Comparison of ENCODE assay signal across 28 cellular contexts in genomic region chr10:44260286-44260928, GRCh38.
DNase-seq lines count a peak whose midpoint lies in the region; ATAC-seq and TF ChIP-seq lines count a peak whose summit lies in the region.
"Had no signal": no experiment of that assay in that cellular context is flagged by ENCODE, and none has a peak within 500 bp of the region (broad histone marks: within the 10 kb centered on the region; RNA-seq: fewer than 3 reads in every experiment).

No MANE protein-coding gene starts in this region.

- DNase-seq in GM12865 (ENCODE audit: low read depth) (peak; percentile 77), H9 (no peak), nephron progenitor cell (peak; percentile 24), thyroid gland (no peak), AG20443 (ENCODE audit: low spot score) (no peak), ureter (ENCODE audit: low spot score) (no peak)
- DNase-seq: ACHN; activated CD4-positive, alpha-beta T cell treated with anti-CD3 and anti-CD28 coated beads for 48 hours; activated naive CD4-positive, alpha-beta T cell treated with anti-CD3 and anti-CD28 coated beads for 36 hours; activated T-cell treated with anti-CD3 and anti-CD28 coated beads, Interleukin-2, amount 50 U/mL, for 48 hours; C1 segment of cervical spinal cord; Caco-2; colonic mucosa; DMS79 treated with DMSO at 0.1 percent for 48 hours; effector memory CD4-positive, alpha-beta T cell; foreskin melanocyte; IMR-90; NCI-H1092; NCI-H187; NCI-H2171 treated with DMSO at 0.1 percent for 48 hours; NCI-H526 treated with DMSO at 0.1 percent for 48 hours; occipital lobe; substantia nigra had no signal

- no peak overlapping the region for H3T11ph ChIP-seq in H9 (ENCODE audit: low read length)

- no peak overlapping the region for H3K9ac ChIP-seq in H9 (ENCODE audit: extremely low read depth, insufficient read length, low read length)
- H3K9ac ChIP-seq in OCI-LY3 (ENCODE audit: low read length): peak overlapping the region; percentile 46; the same call in 1 of the 2 replicates

- TF ChIP-seq CTCF in GM12865 (IDR thresholded peaks at IDR 0.05; ENCODE audit: insufficient read depth, low read depth, low read length, missing control alignments) (no peak), H9 (conservative IDR thresholded peaks at IDR 0.05) (no peak), OCI-LY3 (IDR thresholded peaks at IDR 0.05; ENCODE audit: low read depth, low read length) (no peak), nephron progenitor cell (IDR thresholded peaks at IDR 0.05) (no peak), thyroid gland (IDR thresholded peaks at IDR 0.05) (no peak)

- H2BK15ac ChIP-seq in H9 (ENCODE audit: low read depth, low read length): no peak overlapping the region

- H3K9me3 Mint-ChIP-seq in H9 (no peaks in the 10 kb centered on the region; a peak in 2 of 5 replicates), nephron progenitor cell (no peaks in the 10 kb centered on the region)
- H3K9me3 Mint-ChIP-seq: activated naive CD4-positive, alpha-beta T cell treated with anti-CD3 and anti-CD28 coated beads for 36 hours had no signal

- H3K79me2 ChIP-seq in H9 (ENCODE audit: insufficient read depth, low read length) (no peaks in the 10 kb centered on the region), OCI-LY3 (ENCODE audit: low read length) (no peaks in the 10 kb centered on the region)

- H3K79me1 ChIP-seq in H9 (ENCODE audit: insufficient read depth, low read depth, low read length, poor library complexity, severe bottlenecking): no peaks in the 10 kb centered on the region

- no peak overlapping the region for H2AK5ac ChIP-seq in H9 (ENCODE audit: insufficient read length, low read length)

- no peak overlapping the region for H4K91ac ChIP-seq in H9 (ENCODE audit: insufficient read length, low read depth, low read length)

- intact Hi-C loops in thyroid gland (cut with DNase I): no loop called here

- H3K27me3 ChIP-seq in H9 (ENCODE audit: insufficient read depth, low read length): no peaks in the 10 kb centered on the region
- no peaks in the 10 kb centered on the region for H3K27me3 ChIP-seq in OCI-LY3 (ENCODE audit: low read depth, low read length)
- H3K27me3 ChIP-seq in thyroid gland: no peaks in the 10 kb centered on the region
- H3K27me3 ChIP-seq: colonic mucosa had no signal

- no peak overlapping the region for H3K23ac ChIP-seq in H9 (ENCODE audit: insufficient read length, low read depth, low read length)

- H3K4me1 ChIP-seq in H9 (ENCODE audit: insufficient read depth, low read length) (no peaks in the 10 kb centered on the region; the same call in 1 of the 2 replicates), OCI-LY3 (ENCODE audit: low read length) (peaks cover 71% of the 10 kb centered on the region), thyroid gland (no peaks in the 10 kb centered on the region)
- H3K4me1 ChIP-seq: colonic mucosa had no signal

- H3K27ac ChIP-seq in H9 (ENCODE audit: insufficient read length, low read depth, low read length): no peak overlapping the region
- peak overlapping the region; percentile 52 for H3K27ac ChIP-seq in OCI-LY3 (ENCODE audit: low read length)
- H3K27ac ChIP-seq in thyroid gland: no peak overlapping the region
- H3K27ac ChIP-seq: colonic mucosa, RWPE1, VCaP had no signal

- H4K20me1 ChIP-seq in H9 (ENCODE audit: control insufficient read depth, insufficient read depth, insufficient read length) (no peaks in the 10 kb centered on the region), OCI-LY3 (ENCODE audit: insufficient read depth, low read length) (no peaks in the 10 kb centered on the region)

- no peak overlapping the region for H4K5ac ChIP-seq in H9 (ENCODE audit: insufficient read length, low read depth, low read length)

- H3K36me3 Mint-ChIP-seq in H9 (ENCODE audit: insufficient read depth in 1 of 3, low read depth in 3 of 3) (no peaks in the 10 kb centered on the region; a peak in 1 of 7 replicates), nephron progenitor cell (ENCODE audit: low read depth) (no peaks in the 10 kb centered on the region)

- no peak overlapping the region for H3K14ac ChIP-seq in H9 (ENCODE audit: insufficient read depth, low read length)

- ATAC-seq in HG03439 (IDR thresholded peaks at IDR 0.05; ENCODE audit: unreplicated experiment): no peak
- ATAC-seq: HCT116 had no signal

- H3K27ac Mint-ChIP-seq in H9 (no peak overlapping the region), nephron progenitor cell (no peak overlapping the region)
- H3K27ac Mint-ChIP-seq: activated naive CD4-positive, alpha-beta T cell treated with anti-CD3 and anti-CD28 coated beads for 36 hours had no signal

- peaks cover 3% of the 10 kb centered on the region for H3K27me3 Mint-ChIP-seq in H9 (ENCODE audit: low read depth)
- H3K27me3 Mint-ChIP-seq in nephron progenitor cell (ENCODE audit: low read depth, poor library complexity): peaks cover 12% of the 10 kb centered on the region

- H3K56ac ChIP-seq in H9 (ENCODE audit: insufficient read length, low read depth, low read length): no peak overlapping the region

- H3K18ac ChIP-seq in H9 (ENCODE audit: insufficient read length, low read depth, low read length): peak overlapping the region; percentile 47

- H2BK120ac ChIP-seq in H9 (ENCODE audit: low read depth, low read length, poor library complexity, severe bottlenecking): no peak overlapping the region

- H3K9me3 ChIP-seq in H9 (ENCODE audit: control insufficient read depth, low read depth, low read length) (no peaks in the 10 kb centered on the region), OCI-LY3 (ENCODE audit: insufficient read depth, low read length) (no peaks in the 10 kb centered on the region), thyroid gland (no peaks in the 10 kb centered on the region)
- H3K9me3 ChIP-seq: colonic mucosa had no signal

- no peak overlapping the region for H3K4ac ChIP-seq in H9 (ENCODE audit: low read depth, low read length)

- H2BK12ac ChIP-seq in H9 (ENCODE audit: insufficient read length, low read depth, low read length): no peak overlapping the region

- H3K4me3 ChIP-seq in GM12865 (ENCODE audit: low read depth, low read length) (peak overlapping the region; percentile 45), OCI-LY3 (ENCODE audit: low read length) (no peak overlapping the region; the same call in 1 of the 2 replicates), thyroid gland (replicated peaks in 1 of 3) (no peak overlapping the region)
- H3K4me3 ChIP-seq: colonic mucosa had no signal

- no peaks in the 10 kb centered on the region for H3K23me2 ChIP-seq in H9 (ENCODE audit: insufficient read length, low read depth, low read length, poor library complexity, severe bottlenecking)

- no peak overlapping the region for H4K8ac ChIP-seq in H9 (replicated peaks; ENCODE audit: insufficient read length, low read depth, low read length)

- no peak overlapping the region for H3K4me2 ChIP-seq in H9 (ENCODE audit: insufficient read depth, insufficient read length, low read length)
- peak overlapping the region; percentile 52 for H3K4me2 ChIP-seq in OCI-LY3 (ENCODE audit: low read length)

- H3K4me3 Mint-ChIP-seq in H9 (no peak overlapping the region), nephron progenitor cell (no peak overlapping the region)
- H3K4me3 Mint-ChIP-seq: activated naive CD4-positive, alpha-beta T cell treated with anti-CD3 and anti-CD28 coated beads for 36 hours had no signal

- no peak overlapping the region for H2BK20ac ChIP-seq in H9 (ENCODE audit: low read depth, low read length, poor library complexity, severe bottlenecking)

- H3K4me1 Mint-ChIP-seq in H9 (peaks cover 15 to 17% of the 10 kb centered on the region in 2 experiments), nephron progenitor cell (peaks cover 44% of the 10 kb centered on the region)

- whole genome bisulfite sequencing in H9 (ENCODE audit: extremely low coverage, insufficient read length, low lambda C conversion rate): no CpG with 5 or more reads among the region's 13 CpGs
- 89 to 91% methylated on average over 8 to 11 of the region's 13 CpGs for WGBS in thyroid gland, 2 donors

- H2AFZ ChIP-seq in H9 (ENCODE audit: low read length): no peak overlapping the region
- peak overlapping the region; percentile 81; the same call in 1 of the 2 replicates for H2AFZ ChIP-seq in OCI-LY3 (ENCODE audit: low read depth, low read length)

- no peak overlapping the region for H2BK5ac ChIP-seq in H9 (ENCODE audit: insufficient read length, low read length)

- no peak for TF ChIP-seq POLR2A in thyroid gland (IDR thresholded peaks at IDR 0.05)

- no peaks in the 10 kb centered on the region for H3K36me3 ChIP-seq in OCI-LY3 (replicated peaks; ENCODE audit: low read depth, low read length)
- H3K36me3 ChIP-seq in thyroid gland: no peaks in the 10 kb centered on the region
- H3K36me3 ChIP-seq: colonic mucosa had no signal

Comparison
In these comparisons a context has a peak if more than half of its experiments do, and no peak if none do; other contexts are left out.
1. DNase-seq: peak in GM12865 (single experiment) and nephron progenitor cell (single experiment); none in H9 (single experiment), thyroid gland (0 of 2), AG20443 (single experiment) and ureter (single experiment).